ENCODE assay signal across 8 cellular contexts in the genomic region with DNA sequence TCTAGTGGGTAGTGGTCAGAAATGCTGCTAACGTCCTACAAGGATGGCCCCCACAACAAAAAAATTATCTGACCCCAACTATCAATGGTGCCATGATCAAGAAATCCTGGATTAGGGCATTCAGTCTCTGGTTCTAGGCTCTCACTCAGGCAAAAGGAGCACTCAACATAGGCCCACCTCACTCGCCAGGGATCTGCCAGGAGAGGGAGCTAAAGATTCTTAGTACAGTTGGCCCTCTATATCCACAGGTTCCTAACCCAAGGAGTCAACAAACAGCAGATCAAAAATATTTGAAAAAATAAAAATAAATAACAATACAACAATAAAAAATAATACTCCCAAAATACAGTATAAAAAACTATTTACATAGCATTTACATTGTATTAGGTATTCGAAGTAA. TPM values are rescaled to one million over a fixed set of nuclear protein-coding genes. Genes with fewer than 3 reads are reported as not detected.
DNase-seq lines count a peak whose midpoint lies in the region; ATAC-seq and TF ChIP-seq lines count a peak whose summit lies in the region.

No MANE protein-coding gene starts in this region.

- H3K9ac ChIP-seq in HCT116 (ENCODE audit: low read length) (no peak overlapping the region), fibroblast of lung (ENCODE audit: insufficient read depth, low read length) (no peak overlapping the region)

- intact Hi-C loops in HCT116 (cut with micrococcal nuclease) = loop anchor here (1.0 kb wide), 1 partner anchor 199 kb away; no protein-coding TSS in a partner anchor

- TF ChIP-seq CTCF in HCT116 (IDR thresholded peaks at IDR 0.05 in 2 of 3, conservative IDR thresholded peaks at IDR 0.05 in 1 of 3; ENCODE audit: borderline replicate concordance in 1 of 3, insufficient read depth in 1 of 3, low read depth in 2 of 3, low read length in 2 of 3) (peak; percentile 48 to 68 (median 61); a peak in 5 of 6 replicates), fibroblast of lung (conservative IDR thresholded peaks at IDR 0.05 in 1 of 2, IDR thresholded peaks at IDR 0.05 in 1 of 2; ENCODE audit: low read depth in 1 of 2, low read length in 2 of 2) (peak; percentile 52)

- H4K20me1 ChIP-seq in HCT116 (ENCODE audit: insufficient read depth) = no peaks in the 10 kb centered on the region
- H4K20me1 ChIP-seq in fibroblast of lung (ENCODE audit: control insufficient read depth, extremely low read depth, insufficient read depth, low read length) = no peaks in the 10 kb centered on the region

- no peaks in the 10 kb centered on the region for H3K9me3 ChIP-seq in HCT116 (ENCODE audit: control insufficient read depth in 1 of 2, insufficient read depth in 1 of 2, low read depth in 1 of 2, low read length in 2 of 2)
- no peaks in the 10 kb centered on the region for H3K9me3 ChIP-seq in fibroblast of lung (ENCODE audit: control insufficient read depth, insufficient read depth, low read depth, low read length)

- no peak overlapping the region for H3K4me3 ChIP-seq in HCT116 (replicated peaks in 1 of 2; ENCODE audit: low read depth in 1 of 2, low read length in 2 of 2)
- H3K4me3 ChIP-seq in fibroblast of lung (replicated peaks in 1 of 4; ENCODE audit: control extremely low read depth in 1 of 4, insufficient read depth in 1 of 4, low read depth in 3 of 4, low read length in 4 of 4) = no peak overlapping the region

- RAD21 ChIA-PET in HCT116 (lab: Charles Lee; ENCODE audit: low non-redundant PET in 1 of 2, low total read pairs in 2 of 2, uncharacterized antibody in 2 of 2, unreplicated experiment in 2 of 2) = no interaction called here

- no peak overlapping the region for H3K4me2 ChIP-seq in HCT116 (ENCODE audit: low read length)
- H3K4me2 ChIP-seq in fibroblast of lung (ENCODE audit: extremely low read depth, insufficient read depth, low read length) = no peak overlapping the region

- no peak for TF ChIP-seq POLR2A in HCT116 (IDR thresholded peaks at IDR 0.05; ENCODE audit: borderline replicate concordance, extremely low read depth, insufficient read depth, insufficient read length)

- BruUV-seq in HCT116 (replicated peaks; lab: Mats Ljungman, UMichigan) = no TSS peak

- H3K79me2 ChIP-seq in HCT116 (ENCODE audit: insufficient read depth, low read length) (no peaks in the 10 kb centered on the region), fibroblast of lung (ENCODE audit: control insufficient read depth, insufficient read depth, low read length) (no peaks in the 10 kb centered on the region)

- H3K9me2 ChIP-seq in HCT116 (ENCODE audit: insufficient read depth) = no peaks in the 10 kb centered on the region

- H2AFZ ChIP-seq in HCT116 (ENCODE audit: low read depth, low read length, poor library complexity, severe bottlenecking) (no peak overlapping the region), fibroblast of lung (ENCODE audit: low read length) (no peak overlapping the region)

- H3K27ac ChIP-seq in HCT116 (ENCODE audit: low read depth, low read length) = no peak overlapping the region
- no peak overlapping the region for H3K27ac ChIP-seq in fibroblast of lung (ENCODE audit: insufficient read depth, low read length)

- peak; percentile 72 for TF ChIP-seq RAD21 in HCT116 (IDR thresholded peaks at IDR 0.05; ENCODE audit: low read depth)

- in situ Hi-C loops in Caki2 (cut with HindIII; ENCODE audit: low pct_unique_long_range_greater_than_20kb, low sequenced_read_pairs) = no loop called here

- CTCF ChIA-PET in HCT116 (lab: Charles Lee) = interaction anchor here (1.0 to 1.4 kb wide), 5 partner anchors 8 to 509 kb away, joined by 3 to 7 read pairs (median 4); no protein-coding TSS in a partner anchor

- ATAC-seq in HCT116 = peak; percentile 76
- no peak for ATAC-seq in GM18502 (IDR thresholded peaks at IDR 0.05; ENCODE audit: poor library complexity, unreplicated experiment)

- H3K4me1 ChIP-seq in HCT116 (ENCODE audit: control insufficient read depth in 1 of 2, insufficient read depth in 2 of 2, low read length in 2 of 2) = no peaks in the 10 kb centered on the region
- no peaks in the 10 kb centered on the region for H3K4me1 ChIP-seq in fibroblast of lung (ENCODE audit: control insufficient read depth, extremely low read depth, insufficient read depth, low read length)

- DNase-seq in Caki2 (ENCODE audit: low read depth) = peak; percentile 11
- DNase-seq in HCT116 (ENCODE audit: low read depth, low spot score) = peak; percentile 19
- DNase-seq in RPMI7951 (ENCODE audit: low read depth) = peak; percentile 43
- DNase-seq in fibroblast of lung (ENCODE audit: low read depth in 2 of 2) = peak; percentile 17 to 36
- DNase-seq in stimulated activated CD4-positive, alpha-beta T cell treated with anti-CD3 and anti-CD28 coated beads, Interleukin-4, amount 100 ng/mL, for 1 hour = no peak
- DNase-seq in NCI-H2227 (lab: John Stamatoyannopoulos, UW; ENCODE audit: unreplicated experiment) = no peak
- DNase-seq in activated naive CD4-positive, alpha-beta T cell treated with anti-CD3 and anti-CD28 coated beads, Interleukin-2, amount 50 U/mL, for 16 hours = no peak

- no peaks in the 10 kb centered on the region for H3K36me3 ChIP-seq in HCT116 (ENCODE audit: control insufficient read depth in 1 of 2, insufficient read depth in 2 of 2, low read length in 2 of 2)
- no peaks in the 10 kb centered on the region for H3K36me3 ChIP-seq in fibroblast of lung (ENCODE audit: control insufficient read depth, insufficient read depth, low read length)

- POLR2A ChIA-PET in HCT116 (lab: Charles Lee) = no interaction called here

- H3K27me3 ChIP-seq in HCT116 (ENCODE audit: insufficient read depth, low read length) (no peaks in the 10 kb centered on the region), fibroblast of lung (ENCODE audit: control insufficient read depth, insufficient read depth, low read length) (no peaks in the 10 kb centered on the region)

TF ChIP-seq in HCT116, 20 proteins besides CTCF, POLR2A, EP300 and RAD21:
- TF ChIP-seq, protein P1, sequence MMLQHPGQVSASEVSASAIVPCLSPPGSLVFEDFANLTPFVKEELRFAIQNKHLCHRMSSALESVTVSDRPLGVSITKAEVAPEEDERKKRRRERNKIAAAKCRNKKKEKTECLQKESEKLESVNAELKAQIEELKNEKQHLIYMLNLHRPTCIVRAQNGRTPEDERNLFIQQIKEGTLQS (IDR thresholded peaks at IDR 0.05) = no peak
- no peak for TF ChIP-seq CEBPB (IDR thresholded peaks at IDR 0.05; ENCODE audit: low read depth)
- no peak for TF ChIP-seq SIN3A (IDR thresholded peaks at IDR 0.05; ENCODE audit: low read depth)
- no peak for TF ChIP-seq YY1 (IDR thresholded peaks at IDR 0.05; ENCODE audit: extremely low read depth, insufficient replicate concordance, low read depth, low read length)

RNA-seq across cellular contexts. Expression of a gene that starts 10.0 kb away (rescaled TPM):
- 0.84 and 7.1 TPM in 2 replicates for total RNA-seq in Caki2 (2014; rRNA removed; shearing (Covaris generic); ENCODE audit: low replicate concordance)
- total RNA-seq in HCT116 (2021; ENCODE audit: unreplicated experiment) (0.91 TPM), fibroblast of lung (under 0.01 and 0.17 TPM in 2 replicates)
- polyA plus RNA-seq in HCT116 (2012) = 1.1 and 1.2 TPM in 2 replicates
- 0.10 TPM in 1 of 2 replicates, not detected in the other for total RNA-seq in RPMI7951 (2014; rRNA removed; shearing (Covaris generic))
- polyA plus RNA-seq in fibroblast of lung = 0.12 and 0.19 TPM in 2 replicates
- 0.14 and 0.17 TPM in 2 replicates for polyA plus RNA-seq in fibroblast of lung (2012)
- 2.8 TPM in 1 of 2 replicates, not detected in the other for polyA minus RNA-seq in fibroblast of lung (ENCODE audit: low replicate concordance)

RNA-seq across cellular contexts. Expression of a gene that starts 46.9 kb away (rescaled TPM):
- 117 TPM in 2 replicates for total RNA-seq in Caki2 (2014; rRNA removed; shearing (Covaris generic); ENCODE audit: low replicate concordance)
- total RNA-seq in HCT116 (2021; ENCODE audit: unreplicated experiment) = 129 TPM
- polyA plus RNA-seq in HCT116 (2012) = 128 and 153 TPM in 2 replicates
- 88.8 and 93.3 TPM in 2 replicates for total RNA-seq in RPMI7951 (2014; rRNA removed; shearing (Covaris generic))
- 157 and 228 TPM in 2 replicates for total RNA-seq in fibroblast of lung
- 133 and 193 TPM in 2 replicates for polyA plus RNA-seq in fibroblast of lung
- polyA plus RNA-seq in fibroblast of lung (2012) = 213 and 279 TPM in 2 replicates
- polyA minus RNA-seq in fibroblast of lung (ENCODE audit: low replicate concordance) = 562 and 638 TPM in 2 replicates

Comparison
In these comparisons a context has a peak if more than half of its experiments do, and no peak if none do; other contexts are left out.
1. DNase-seq: peak in Caki2 (single experiment), HCT116 (single experiment), RPMI7951 (single experiment) and fibroblast of lung (2 of 2); none in stimulated activated CD4-positive, alpha-beta T cell treated with anti-CD3 and anti-CD28 coated beads, Interleukin-4, amount 100 ng/mL, for 1 hour (single experiment), NCI-H2227 (single experiment) and activated naive CD4-positive, alpha-beta T cell treated with anti-CD3 and anti-CD28 coated beads, Interleukin-2, amount 50 U/mL, for 16 hours (single experiment).